1 cellular context compared by ENCODE assay signal in genomic region chr3:153704115-153704514, GRCh38.
TF ChIP-seq lines count a peak whose summit lies in the region.

No MANE protein-coding gene starts in this region.

TF ChIP-seq in HEK293, 187 proteins besides CTCF, POLR2A, EP300 and RAD21 (continued from another document):
- TF ChIP-seq ZNF518A (tag by site-specific recombination; conservative IDR thresholded peaks at IDR 0.05; ENCODE audit: low read depth), result no peak
- no peak for TF ChIP-seq ZNF521 (tag by site-specific recombination; IDR thresholded peaks at IDR 0.05)
- no peak for TF ChIP-seq ZNF580 (tag by site-specific recombination; IDR thresholded peaks at IDR 0.05)
- TF ChIP-seq BCL11B (tag by site-specific recombination; IDR thresholded peaks at IDR 0.05; ENCODE audit: low read depth), result no peak
